In genomic region chr2:231530099-231531085, GRCh38 we compare ENCODE assay signal across 8 cellular contexts. TPM values are rescaled to one million over a fixed set of nuclear protein-coding genes. Genes with fewer than 3 reads are reported as not detected.
DNase-seq lines count a peak whose midpoint lies in the region; ATAC-seq and TF ChIP-seq lines count a peak whose summit lies in the region.

Gene NMUR1, minus strand, starts transcription at chr2:231530445. Its CDS starts 84 bp downstream, at chr2:231530361.

- no peaks in the 10 kb centered on the region for H3K36me3 Mint-ChIP-seq in WTC11

- CTCF ChIA-PET in GM10248 (lab: Yijun Ruan, JAX) (interaction anchor here (0.6 to 9.5 kb wide), 18 partner anchors 8 to 176 kb away, joined by 3 to 187 read pairs (median 6); no protein-coding TSS in a partner anchor), WTC11 (lab: Charles Lee) (interaction anchor here (0.9 to 1.6 kb wide), 11 partner anchors 11 to 452 kb away, joined by 3 to 7 read pairs (median 3); partner anchors contain the start of gene NCL)

- H3K27me3 Mint-ChIP-seq in WTC11 (ENCODE audit: low read depth): peaks cover 35% of the 10 kb centered on the region

- intact Hi-C loops in right lobe of liver (cut with DNase I): no loop called here

- 17% methylated on average over 15 of the region's 87 CpGs for WGBS in right lobe of liver (ENCODE audit: insufficient coverage, low coverage, low lambda C conversion rate, missing lambda C conversion rate)

- DNase-seq in GM10248 (ENCODE audit: extremely low spot score) (peak; percentile 87), WTC11 (ENCODE audit: low spot score) (peak; percentile 72), right lobe of liver (peak in 2 of 3 donors; percentile 66 to 71)
- DNase-seq in central memory CD4-positive, alpha-beta T cell: peak; percentile 65
- DNase-seq in stimulated activated CD4-positive, alpha-beta T cell treated with anti-CD3 and anti-CD28 coated beads, TNF-alpha, amount 100 ng/mL, for 48 hours (ENCODE audit: low read depth in 3 of 3): peak; percentile 35 to 56 (median 48)

- peak within 1 kb of the TSS in 1 of 3 donors; percentile 51 for H3K27ac ChIP-seq in right lobe of liver

- POLR2A ChIA-PET in GM10248 (lab: Yijun Ruan, JAX): no interaction called here
- POLR2A ChIA-PET in WTC11 (lab: Charles Lee): interaction anchor here (0.6 kb wide), 1 partner anchor 317 kb away, joined by 3 read pairs; no protein-coding TSS in a partner anchor

- peaks cover 15% of the 10 kb centered on the region for H3K4me1 Mint-ChIP-seq in WTC11

- TF ChIP-seq CTCF in GM10248 (IDR thresholded peaks at IDR 0.05; ENCODE audit: control extremely low read depth, extremely low read depth, low read depth, missing control alignments): peak; percentile 86
- TF ChIP-seq CTCF in WTC11 (IDR thresholded peaks at IDR 0.05): peak; percentile 72
- TF ChIP-seq CTCF in right lobe of liver (IDR thresholded peaks at IDR 0.05): peak; percentile 56 to 81 (median 71)

- no peak for TF ChIP-seq POLR2A in right lobe of liver (IDR thresholded peaks at IDR 0.05)

- no peaks in the 10 kb centered on the region for H3K9me3 Mint-ChIP-seq in WTC11

- ATAC-seq in HG03432 (IDR thresholded peaks at IDR 0.05; ENCODE audit: unreplicated experiment) (peak; percentile 71), WTC11 (peak; percentile 69), right lobe of liver (peak; percentile 69 to 87 (median 76)), GM19328 (IDR thresholded peaks at IDR 0.05; ENCODE audit: unreplicated experiment) (no peak), GM18858 (IDR thresholded peaks at IDR 0.05; ENCODE audit: unreplicated experiment) (no peak)

- peak within 1 kb of the TSS; percentile 51 for H3K4me3 Mint-ChIP-seq in WTC11

- no peak within 1 kb of the TSS for H3K27ac Mint-ChIP-seq in WTC11

- no peaks in the 10 kb centered on the region for H3K36me3 ChIP-seq in right lobe of liver

- H3K4me1 ChIP-seq in right lobe of liver: no peaks in the 10 kb centered on the region

- no peaks in the 10 kb centered on the region for H3K9me3 ChIP-seq in right lobe of liver

- peak within 1 kb of the TSS; percentile 35 to 39 (median 37) for H3K4me3 ChIP-seq in right lobe of liver

- peaks cover 0 to 4% of the 10 kb centered on the region in 2 donors for H3K27me3 ChIP-seq in right lobe of liver

TF ChIP-seq in WTC11, 78 proteins besides CTCF, POLR2A, EP300 and RAD21:
- TF ChIP-seq GTF2I (CRISPR knock-in tag; conservative IDR thresholded peaks at IDR 0.05) (peak; percentile 93), FOXP4 (CRISPR knock-in tag; IDR thresholded peaks at IDR 0.05) (0 out of 2 replicates have a peak, but pooled peaks have one; percentile 50), ZNF512 (CRISPR knock-in tag; IDR thresholded peaks at IDR 0.05; ENCODE audit: borderline replicate concordance) (no peak), ZNF138 (CRISPR knock-in tag; conservative IDR thresholded peaks at IDR 0.05) (no peak), TP53 (CRISPR knock-in tag; IDR thresholded peaks at IDR 0.05) (no peak), ETV6 (CRISPR knock-in tag; IDR thresholded peaks at IDR 0.05) (0 out of 2 replicates have a peak, but pooled peaks have one; percentile 52), HMGXB4 (CRISPR knock-in tag; IDR thresholded peaks at IDR 0.05) (peak; percentile 56; the same call in 1 of the 2 replicates)
TF ChIP-seq in WTC11: peak in this region for 4.

RNA-seq across cellular contexts. Expression of gene NMUR1, which starts in this region (rescaled TPM):
- 0.42 to 0.44 TPM (median 0.44 TPM) in 3 replicates for total RNA-seq in WTC11 (2021)
- total RNA-seq in right lobe of liver: under 1 TPM; 0.11 to 0.66 (median 0.36) TPM

Comparison
In these comparisons a context has a peak if more than half of its experiments do, and no peak if none do; other contexts are left out.
1. Peak in DNase-seq and ATAC-seq in WTC11; RNA of the gene not detected or under 1 TPM.
2. Peak in DNase-seq, ATAC-seq and H3K4me3 ChIP-seq in right lobe of liver; RNA of the gene not detected or under 1 TPM.